Comparison of ENCODE assay signal across 1 cellular context in the genomic region with DNA sequence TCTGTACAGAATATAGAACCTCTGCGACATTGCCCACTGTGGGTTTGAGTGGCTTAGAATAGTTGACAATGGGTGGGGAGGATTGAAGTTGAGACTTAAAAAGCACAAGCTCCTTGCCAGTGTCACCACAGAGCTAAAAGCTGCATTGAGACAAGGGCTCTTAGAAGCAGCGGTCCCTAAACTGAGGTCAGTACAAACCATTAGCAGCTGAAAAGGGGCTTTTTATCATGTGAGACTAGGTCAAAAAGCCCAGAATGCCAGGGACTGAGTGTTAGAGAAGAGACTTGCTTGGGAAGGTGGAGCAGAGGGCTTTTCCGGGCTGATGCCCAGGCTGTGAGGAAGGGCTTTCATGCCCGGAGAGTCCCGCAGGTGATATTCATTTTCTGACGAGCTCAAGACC.
TF ChIP-seq lines count a peak whose summit lies in the region.

No MANE protein-coding gene starts in this region.

TF ChIP-seq in GM23338, 12 proteins besides CTCF, POLR2A, EP300 and RAD21 (continued from another document):
- TF ChIP-seq CREB1 (CRISPR knock-in tag; IDR thresholded peaks at IDR 0.05; ENCODE audit: low read depth): no peak
- TF ChIP-seq ZNF114 (CRISPR knock-in tag; IDR thresholded peaks at IDR 0.05): no peak
